16 cellular contexts compared by ENCODE assay signal in the genomic region with DNA sequence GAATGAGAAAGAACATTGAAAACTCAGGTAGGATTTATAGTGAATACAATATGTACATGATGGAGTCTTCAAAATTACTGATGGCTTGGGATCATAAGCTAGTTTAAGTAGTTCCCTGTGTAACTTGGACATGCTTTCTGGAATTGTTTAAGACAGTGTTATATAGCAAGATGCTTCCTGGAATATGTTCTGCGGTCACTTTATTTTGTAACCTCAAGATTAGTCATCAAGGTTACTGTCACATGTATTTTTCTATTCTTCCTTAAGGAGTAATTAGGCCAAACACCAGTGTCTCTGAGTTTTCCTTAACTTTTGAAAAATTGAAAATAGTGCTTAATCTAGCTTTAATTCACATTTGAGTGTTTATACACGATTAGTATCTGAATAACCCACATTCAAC.
DNase-seq lines count a peak whose midpoint lies in the region; ATAC-seq, FAIRE-seq and TF ChIP-seq lines count a peak whose summit lies in the region.
"Had no signal": no experiment of that assay in that cellular context is flagged by ENCODE, and none has a peak within 500 bp of the region (broad histone marks: within the 10 kb centered on the region; RNA-seq: fewer than 3 reads in every experiment).

No MANE protein-coding gene starts in this region.

- H4K8ac ChIP-seq in mesenchymal stem cell (ENCODE audit: low read length), result no peak overlapping the region

- H2BK120ac ChIP-seq in mesenchymal stem cell (ENCODE audit: low read depth, low read length), result no peak overlapping the region

- BruUV-seq in PC-3 (replicated peaks; lab: Mats Ljungman, UMichigan), result no TSS peak

- no peaks in the 10 kb centered on the region for H3K79me2 ChIP-seq in PC-3 (ENCODE audit: low read length)

- no peak overlapping the region for H3K23ac ChIP-seq in mesenchymal stem cell (ENCODE audit: low read length in 2 of 2)

- POLR2A ChIA-PET in PC-3 (lab: Charles Lee; ENCODE audit: unreplicated experiment), result no interaction called here

- no peak overlapping the region for H3K18ac ChIP-seq in mesenchymal stem cell (ENCODE audit: low read depth in 1 of 2, low read length in 2 of 2)

- H3K4me2 ChIP-seq in PC-3 (ENCODE audit: low read length) (no peak overlapping the region), mesenchymal stem cell (ENCODE audit: low read length, poor library complexity, severe bottlenecking) (no peak overlapping the region)
- H3K4me2 ChIP-seq: A549 had no signal

- ATAC-seq in PC-3, result no peak
- ATAC-seq: A549, GM12878, HCT116 had no signal

- H2AFZ ChIP-seq in PC-3 (ENCODE audit: low read length), result no peak overlapping the region
- no peak overlapping the region for H2AFZ ChIP-seq in mesenchymal stem cell (ENCODE audit: low read depth, low read length)
- H2AFZ ChIP-seq: GM23248 had no signal

- H3K27ac ChIP-seq in PC-3 (ENCODE audit: low read length), result no peak overlapping the region
- H3K27ac ChIP-seq in mesenchymal stem cell (ENCODE audit: low read length, poor library complexity, severe bottlenecking), result no peak overlapping the region
- no peak overlapping the region for H3K27ac ChIP-seq in kidney (ENCODE audit: low read depth in 2 of 2, low read length in 2 of 2)
- no peak overlapping the region for H3K27ac ChIP-seq in substantia nigra (ENCODE audit: low read depth, low read length, poor library complexity, severe bottlenecking)
- H3K27ac ChIP-seq: A549, GM23248 had no signal

- H3K36me3 ChIP-seq in PC-3 (ENCODE audit: low read depth, low read length) (no peaks in the 10 kb centered on the region), mesenchymal stem cell (ENCODE audit: control insufficient read depth in 1 of 2, insufficient read depth in 2 of 2, low read depth in 1 of 2, low read length in 2 of 2) (no peaks in the 10 kb centered on the region), kidney (ENCODE audit: control insufficient read depth in 1 of 2, insufficient read depth in 2 of 2, low read length in 2 of 2) (no peaks in the 10 kb centered on the region)

- no peaks in the 10 kb centered on the region for H3K27me3 ChIP-seq in PC-3 (ENCODE audit: low read length)
- H3K27me3 ChIP-seq in mesenchymal stem cell (ENCODE audit: control insufficient read depth in 1 of 2, insufficient read depth in 1 of 2, low read length in 2 of 2), result no peaks in the 10 kb centered on the region

- H3K4me1 ChIP-seq in PC-3 (ENCODE audit: insufficient read depth, low read length) (no peaks in the 10 kb centered on the region), mesenchymal stem cell (ENCODE audit: control insufficient read depth, insufficient read depth, low read depth, low read length) (no peaks in the 10 kb centered on the region), kidney (ENCODE audit: control insufficient read depth in 1 of 2, insufficient read depth in 1 of 2, low read depth in 1 of 2, low read length in 2 of 2) (no peaks in the 10 kb centered on the region)
- H3K4me1 ChIP-seq: A549, Caco-2 had no signal

- no peaks in the 10 kb centered on the region for H3K4me1 Mint-ChIP-seq in CD14-positive monocyte
- H3K4me1 Mint-ChIP-seq: CD8-positive, alpha-beta memory T cell; IgD-negative memory B cell had no signal

- no peaks in the 10 kb centered on the region for H3K79me1 ChIP-seq in mesenchymal stem cell (replicated peaks; ENCODE audit: low read length, poor library complexity, severe bottlenecking)

- H3K14ac ChIP-seq in mesenchymal stem cell (ENCODE audit: low read length in 2 of 2), result no peak overlapping the region

- H3K9me2 ChIP-seq in PC-3 (replicated peaks; ENCODE audit: low read length), result no peaks in the 10 kb centered on the region

- DNase-seq in A172 (ENCODE audit: low spot score), result peak; percentile 54
- DNase-seq in ELR (ENCODE audit: low read depth), result peak; percentile 14
- peak; percentile 3 for DNase-seq in PC-3
- peak; percentile 65 for DNase-seq in mesenchymal stem cell
- DNase-seq in CD14-positive monocyte (ENCODE audit: low spot score), result no peak
- no peak for DNase-seq in kidney
- no peak for DNase-seq in substantia nigra (lab: John Stamatoyannopoulos, UW)
- DNase-seq: Caco-2; CD8-positive, alpha-beta memory T cell; GM23248 had no signal

- no peaks in the 10 kb centered on the region for H3K36me3 Mint-ChIP-seq in CD14-positive monocyte
- H3K36me3 Mint-ChIP-seq: CD8-positive, alpha-beta memory T cell; IgD-negative memory B cell had no signal

- FAIRE-seq in kidney (lab: Jason Lieb, UNC), result no peak
- FAIRE-seq: GM12878, GM18507, H54 had no signal

- H3K9ac ChIP-seq in PC-3 (ENCODE audit: low read length), result no peak overlapping the region
- H3K9ac ChIP-seq in mesenchymal stem cell (ENCODE audit: low read length), result no peak overlapping the region
- H3K9ac ChIP-seq in kidney (ENCODE audit: low read length in 2 of 2), result no peak overlapping the region
- H3K9ac ChIP-seq: GM23248 had no signal

- H2AK5ac ChIP-seq in mesenchymal stem cell (ENCODE audit: low read length, severe bottlenecking), result no peak overlapping the region

- WGBS in mesenchymal stem cell, result 60% methylated on average over 1 of the region's 2 CpGs

- CTCF ChIA-PET in PC-3 (lab: Charles Lee), result no interaction called here

- H3F3A ChIP-seq in PC-3 (ENCODE audit: low read length, unreplicated experiment), result no peaks in the 10 kb centered on the region

- no peaks in the 10 kb centered on the region for H3K9me3 Mint-ChIP-seq in CD14-positive monocyte

- no peaks in the 10 kb centered on the region for H3K27me3 Mint-ChIP-seq in CD14-positive monocyte (ENCODE audit: low read depth in 3 of 3)
- H3K27me3 Mint-ChIP-seq: CD8-positive, alpha-beta memory T cell; IgD-negative memory B cell had no signal

- no peak overlapping the region for H2BK5ac ChIP-seq in mesenchymal stem cell (ENCODE audit: low read depth, low read length, poor library complexity, severe bottlenecking)

- H2BK12ac ChIP-seq in mesenchymal stem cell (ENCODE audit: low read length in 2 of 2), result no peak overlapping the region

- H4K20me1 ChIP-seq in PC-3 (ENCODE audit: low read length), result no peaks in the 10 kb centered on the region

- H4K91ac ChIP-seq in mesenchymal stem cell (ENCODE audit: low read length), result no peak overlapping the region

- no peak overlapping the region for H3K4me3 ChIP-seq in PC-3 (ENCODE audit: low read length)
- H3K4me3 ChIP-seq in mesenchymal stem cell (ENCODE audit: insufficient read depth in 1 of 2, low read depth in 1 of 2, low read length in 2 of 2), result no peak overlapping the region
- no peak overlapping the region for H3K4me3 ChIP-seq in kidney (ENCODE audit: low read length in 2 of 2)
- H3K4me3 ChIP-seq: A549, GM12878, GM23248 had no signal

- no peak overlapping the region for H3K4me3 Mint-ChIP-seq in CD14-positive monocyte
- H3K4me3 Mint-ChIP-seq: CD8-positive, alpha-beta memory T cell; IgD-negative memory B cell had no signal

- no peaks in the 10 kb centered on the region for H3K9me3 ChIP-seq in PC-3 (ENCODE audit: low read length)
- H3K9me3 ChIP-seq in mesenchymal stem cell (ENCODE audit: control insufficient read depth, low read length), result peaks cover 18% of the 10 kb centered on the region
- peaks cover 0 to 5% of the 10 kb centered on the region in 2 donors for H3K9me3 ChIP-seq in kidney (ENCODE audit: control insufficient read depth in 1 of 2, low read length in 2 of 2)
- H3K9me3 ChIP-seq: A549, Caco-2 had no signal

- no peak overlapping the region for H3K4ac ChIP-seq in mesenchymal stem cell (ENCODE audit: low read depth in 1 of 2, low read length in 2 of 2)

- TF ChIP-seq CTCF in PC-3 (conservative IDR thresholded peaks at IDR 0.05; ENCODE audit: low read depth, low read length) (no peak), CD14-positive monocyte (IDR thresholded peaks at IDR 0.05) (no peak), kidney (IDR thresholded peaks at IDR 0.05; ENCODE audit: borderline replicate concordance, extremely low read depth, insufficient read depth) (no peak)

- intact Hi-C loops in PC-3 (cut with micrococcal nuclease), result no loop called here
- intact Hi-C loops in CD14-positive monocyte (cut with micrococcal nuclease), result no loop called here
- intact Hi-C loops in kidney (cut with DNase I), result no loop called here

- H3K27ac Mint-ChIP-seq in CD14-positive monocyte, result no peak overlapping the region
- H3K27ac Mint-ChIP-seq: CD8-positive, alpha-beta memory T cell; IgD-negative memory B cell had no signal

- H2BK15ac ChIP-seq in mesenchymal stem cell (ENCODE audit: low read depth, poor library complexity, severe bottlenecking), result no peak overlapping the region

Comparison
In these comparisons a context has a peak if more than half of its experiments do, and no peak if none do; other contexts are left out.
1. DNase-seq: peak in A172 (single experiment), ELR (single experiment), PC-3 (single experiment) and mesenchymal stem cell (single experiment); none in CD14-positive monocyte (single experiment), kidney (single experiment) and substantia nigra (0 of 49).